ENCODE assay signal across 8 cellular contexts in the genomic region with DNA sequence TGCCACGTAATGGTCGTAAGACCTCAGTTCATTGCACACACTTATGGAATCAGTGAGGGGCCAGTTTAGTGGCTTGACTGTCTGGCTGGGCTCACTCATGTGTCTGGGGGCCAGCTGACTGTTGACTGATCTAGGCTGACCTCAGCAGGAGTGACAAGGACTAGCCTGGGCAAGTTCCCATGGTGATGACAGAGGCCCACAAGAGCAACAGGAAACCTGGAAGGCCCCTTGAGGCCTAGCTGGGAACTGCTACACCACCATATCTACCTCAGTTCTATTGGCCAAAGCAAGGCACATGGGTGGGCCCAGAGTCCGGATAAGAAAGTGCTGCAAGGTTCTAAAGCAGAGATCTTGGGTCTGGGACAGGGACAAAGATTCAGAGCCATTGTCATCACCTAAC. TPM values are rescaled to one million over a fixed set of nuclear protein-coding genes. Genes with fewer than 3 reads are reported as not detected.
A peak's percentile ranks its signal among the peaks of the same experiment; 100 is the strongest.
DNase-seq lines count a peak whose midpoint lies in the region; ATAC-seq and TF ChIP-seq lines count a peak whose summit lies in the region.

No MANE protein-coding gene starts in this region.

- no peaks in the 10 kb centered on the region for H3K9me3 ChIP-seq in sigmoid colon

- no peak for TF ChIP-seq EP300 in sigmoid colon (IDR thresholded peaks at IDR 0.05)

- WGBS in sigmoid colon, 2 donors, result 94 to 97% methylated on average over 3 of the region's 3 CpGs

- peak; percentile 63 for DNase-seq in DMS53 (lab: John Stamatoyannopoulos, UW)
- no peak for DNase-seq in DMS53 treated with DMSO at 0.1 percent for 48 hours (lab: John Stamatoyannopoulos, UW; ENCODE audit: unreplicated experiment)
- peak; percentile 51 for DNase-seq in NAMALWA (ENCODE audit: low spot score)
- peak; percentile 14 for DNase-seq in activated naive CD8-positive, alpha-beta T cell treated with anti-CD3 and anti-CD28 coated beads, Interleukin-2, amount 50 U/mL, for 24 hours
- DNase-seq in myocyte (ENCODE audit: low read depth), result peak; percentile 68
- DNase-seq in NCI-H187 treated with DMSO at 0.1 percent for 48 hours (lab: John Stamatoyannopoulos, UW), result no peak
- no peak for DNase-seq in sigmoid colon

- H3K4me3 Mint-ChIP-seq in activated naive CD8-positive, alpha-beta T cell treated with anti-CD3 and anti-CD28 coated beads, Interleukin-2, amount 50 U/mL, for 24 hours, result no peak overlapping the region

- H3K4me1 Mint-ChIP-seq in activated naive CD8-positive, alpha-beta T cell treated with anti-CD3 and anti-CD28 coated beads, Interleukin-2, amount 50 U/mL, for 24 hours, result peaks cover 6% of the 10 kb centered on the region

- H3K27me3 Mint-ChIP-seq in activated naive CD8-positive, alpha-beta T cell treated with anti-CD3 and anti-CD28 coated beads, Interleukin-2, amount 50 U/mL, for 24 hours, result peaks cover 14% of the 10 kb centered on the region

- no peak overlapping the region for H3K27ac Mint-ChIP-seq in activated naive CD8-positive, alpha-beta T cell treated with anti-CD3 and anti-CD28 coated beads, Interleukin-2, amount 50 U/mL, for 24 hours

- no peaks in the 10 kb centered on the region for H3K36me3 Mint-ChIP-seq in activated naive CD8-positive, alpha-beta T cell treated with anti-CD3 and anti-CD28 coated beads, Interleukin-2, amount 50 U/mL, for 24 hours (ENCODE audit: low read depth)

- ATAC-seq in GM21717 (IDR thresholded peaks at IDR 0.05; ENCODE audit: unreplicated experiment), result peak; percentile 74
- peak; percentile 77 for ATAC-seq in activated naive CD8-positive, alpha-beta T cell treated with anti-CD3 and anti-CD28 coated beads, Interleukin-2, amount 50 U/mL, for 24 hours

- H3K4me3 ChIP-seq in sigmoid colon, result no peak overlapping the region

- intact Hi-C loops in sigmoid colon (cut with DNase I), result no loop called here

- no peaks in the 10 kb centered on the region for H3K4me1 ChIP-seq in sigmoid colon

- no peak for TF ChIP-seq CTCF in sigmoid colon (IDR thresholded peaks at IDR 0.05)

- H3K27me3 ChIP-seq in sigmoid colon, result peaks cover 0 to 13% (median 0%) of the 10 kb centered on the region in 3 donors

- H3K9me3 Mint-ChIP-seq in activated naive CD8-positive, alpha-beta T cell treated with anti-CD3 and anti-CD28 coated beads, Interleukin-2, amount 50 U/mL, for 24 hours, result no peaks in the 10 kb centered on the region

- H3K27ac ChIP-seq in sigmoid colon, result no peak overlapping the region

- H3K36me3 ChIP-seq in sigmoid colon, result no peaks in the 10 kb centered on the region

- TF ChIP-seq POLR2A in sigmoid colon (IDR thresholded peaks at IDR 0.05), result no peak

RNA-seq across cellular contexts. Expression of a gene that starts 21.3 kb away (rescaled TPM):
- 4.9 and 7.9 TPM in 2 replicates for total RNA-seq in myocyte
- polyA plus RNA-seq in myocyte (2012), result 28.5 TPM
- total RNA-seq in sigmoid colon, result 1 to 10 TPM in 1 of 4 donors, under 1 TPM in 1, not detected in 2; 0.83 to 1.4 TPM
- polyA plus RNA-seq in sigmoid colon, result 10 to 100 TPM; 17.6 to 57.1 (median 43.7) TPM

Comparison
In these comparisons a context has a peak if more than half of its experiments do, and no peak if none do; other contexts are left out.
1. DNase-seq: peak in DMS53 (single experiment), NAMALWA (single experiment), activated naive CD8-positive, alpha-beta T cell treated with anti-CD3 and anti-CD28 coated beads, Interleukin-2, amount 50 U/mL, for 24 hours (single experiment) and myocyte (single experiment); none in DMS53 treated with DMSO at 0.1 percent for 48 hours (single experiment), NCI-H187 treated with DMSO at 0.1 percent for 48 hours (single experiment) and sigmoid colon (single experiment).